In the genomic region with DNA sequence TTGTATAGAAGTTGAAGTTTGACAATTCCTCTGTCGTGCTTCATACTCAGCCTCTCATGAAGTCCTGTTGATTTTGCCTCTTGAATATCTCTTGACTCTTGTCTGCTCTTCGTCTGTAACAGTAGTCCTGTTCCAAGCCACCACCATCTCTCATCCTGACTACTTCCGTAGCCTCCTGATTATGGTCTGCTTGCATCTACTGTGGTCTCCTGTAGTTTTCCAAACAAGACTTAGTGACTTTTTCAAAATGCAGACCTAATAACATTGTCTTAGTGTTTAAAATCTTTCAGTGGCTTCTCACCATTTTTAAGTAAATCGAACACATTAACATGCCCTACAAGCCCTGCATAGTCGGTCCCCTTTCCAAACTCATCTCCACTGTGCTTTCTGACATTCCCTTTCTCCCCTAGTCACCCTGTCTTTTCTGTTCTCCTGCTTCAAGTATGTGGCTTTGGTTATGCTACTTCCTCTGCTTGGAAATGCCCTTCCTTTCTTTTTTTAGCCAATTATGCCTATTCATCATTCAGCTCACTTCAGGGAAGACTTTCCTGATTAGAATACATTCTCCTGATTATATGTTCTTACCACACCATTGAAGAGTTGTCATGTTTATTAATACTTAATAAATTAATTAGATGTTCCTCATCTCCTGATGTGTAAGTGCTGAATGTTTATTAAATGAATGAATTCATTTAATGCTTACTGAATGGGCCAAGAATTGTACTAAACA, we compare ENCODE assay signal across 8 cellular contexts. TPM values are rescaled to one million over a fixed set of nuclear protein-coding genes. Genes with fewer than 3 reads are reported as not detected.
DNase-seq lines count a peak whose midpoint lies in the region; ATAC-seq and TF ChIP-seq lines count a peak whose summit lies in the region.

No MANE protein-coding gene starts in this region.

- H3K4me2 ChIP-seq in mesendoderm (ENCODE audit: low read length): no peak overlapping the region

- H3K79me1 ChIP-seq in mesendoderm (ENCODE audit: low read length): peaks cover 8% of the 10 kb centered on the region

- H3K9ac ChIP-seq in mesendoderm (ENCODE audit: low read length): peak overlapping the region; percentile 30

- H3K23ac ChIP-seq in mesendoderm (ENCODE audit: low read length): no peak overlapping the region

- peak overlapping the region; percentile 3 for H3K4me3 ChIP-seq in HL-60 (replicated peaks; ENCODE audit: insufficient read depth, low read length)
- H3K4me3 ChIP-seq in astrocyte of the spinal cord (ENCODE audit: low read depth, low read length): peak overlapping the region; percentile 91
- H3K4me3 ChIP-seq in mesendoderm (ENCODE audit: low read length): no peak overlapping the region

- H2BK120ac ChIP-seq in mesendoderm (ENCODE audit: low read depth, low read length): no peak overlapping the region

- H3K18ac ChIP-seq in mesendoderm (ENCODE audit: low read length): no peak overlapping the region

- in situ Hi-C loops in astrocyte of the spinal cord (cut with HindIII; ENCODE audit: low sequenced_read_pairs): no loop called here

- H4K5ac ChIP-seq in mesendoderm (ENCODE audit: low read length): no peak overlapping the region

- peaks cover 36% of the 10 kb centered on the region for H3K79me2 ChIP-seq in mesendoderm (ENCODE audit: control insufficient read depth, insufficient read depth, low read length)

- peak overlapping the region; percentile 39 for H3K56ac ChIP-seq in mesendoderm (ENCODE audit: low read length)

- no peaks in the 10 kb centered on the region for H3K27me3 ChIP-seq in HL-60 (ENCODE audit: insufficient read depth, poor library complexity, severe bottlenecking)
- H3K27me3 ChIP-seq in mesendoderm (ENCODE audit: insufficient read depth, low read length, poor library complexity): no peaks in the 10 kb centered on the region

- no peaks in the 10 kb centered on the region for H3K4me1 ChIP-seq in mesendoderm (ENCODE audit: control insufficient read depth, low read depth, low read length)

- no peak overlapping the region for H2BK5ac ChIP-seq in mesendoderm (ENCODE audit: low read length)

- TF ChIP-seq CTCF in HL-60 (IDR thresholded peaks at IDR 0.05; ENCODE audit: insufficient read depth, low read length) (no peak), astrocyte of the spinal cord (IDR thresholded peaks at IDR 0.05; ENCODE audit: low read depth, low read length) (no peak)

- H3K4ac ChIP-seq in mesendoderm (ENCODE audit: low read depth, low read length): no peak overlapping the region

- H3K27ac ChIP-seq in HL-60 (replicated peaks) (no peak overlapping the region), mesendoderm (ENCODE audit: low read depth, low read length) (no peak overlapping the region)

- ATAC-seq in HG02885 (IDR thresholded peaks at IDR 0.05; ENCODE audit: poor library complexity, unreplicated experiment) (no peak), left lobe of liver (no peak)

- H2AK5ac ChIP-seq in mesendoderm (ENCODE audit: low read length): no peak overlapping the region

- H3K36me3 ChIP-seq in mesendoderm (ENCODE audit: control insufficient read depth, insufficient read depth, low read length): no peaks in the 10 kb centered on the region

- no peak overlapping the region for H4K8ac ChIP-seq in mesendoderm (ENCODE audit: low read depth, low read length)

- H2BK15ac ChIP-seq in mesendoderm (replicated peaks; ENCODE audit: low read depth): no peak overlapping the region

- WGBS in mesendoderm (ENCODE audit: extremely low coverage, insufficient coverage, low lambda C conversion rate): no CpG with 5 or more reads among the region's 5 CpGs

- DNase-seq in Ammon's horn (ENCODE audit: low spot score) (peak; percentile 10), HL-60 (ENCODE audit: low read depth in 1 of 2, low spot score in 1 of 2) (peak in 1 of 2 experiments; percentile 3), astrocyte of the spinal cord (ENCODE audit: low read depth, low spot score) (peak; percentile 13), mesendoderm (peak; percentile 12), HuH-7.5 (ENCODE audit: low spot score) (no peak), iPS-NIHi7 (ENCODE audit: extremely low spot score) (no peak), left lobe of liver (ENCODE audit: low spot score) (no peak)

RNA-seq across cellular contexts. Expression of gene SCYL2, which starts 2.0 kb away (rescaled TPM):
- 22.8 TPM for polyA plus RNA-seq in mesendoderm (2013, experiment 1 of 2)
- 22.1 TPM for polyA plus RNA-seq in mesendoderm (2013, experiment 2 of 2)
- total RNA-seq in left lobe of liver: 24.2 TPM

RNA-seq across cellular contexts. Expression of gene DEPDC4, which starts 2.1 kb away (rescaled TPM):
- 1.9 TPM for polyA plus RNA-seq in mesendoderm (2013, experiment 1 of 2)
- polyA plus RNA-seq in mesendoderm (2013, experiment 2 of 2): 2.2 TPM
- total RNA-seq in left lobe of liver: 2.5 TPM

Comparison
In these comparisons a context has a peak if more than half of its experiments do, and no peak if none do; other contexts are left out.
1. DNase-seq: peak in Ammon's horn (single experiment), astrocyte of the spinal cord (single experiment) and mesendoderm (single experiment); none in HuH-7.5 (single experiment), iPS-NIHi7 (single experiment) and left lobe of liver (single experiment).